1 cellular context compared by ENCODE assay signal in the genomic region with DNA sequence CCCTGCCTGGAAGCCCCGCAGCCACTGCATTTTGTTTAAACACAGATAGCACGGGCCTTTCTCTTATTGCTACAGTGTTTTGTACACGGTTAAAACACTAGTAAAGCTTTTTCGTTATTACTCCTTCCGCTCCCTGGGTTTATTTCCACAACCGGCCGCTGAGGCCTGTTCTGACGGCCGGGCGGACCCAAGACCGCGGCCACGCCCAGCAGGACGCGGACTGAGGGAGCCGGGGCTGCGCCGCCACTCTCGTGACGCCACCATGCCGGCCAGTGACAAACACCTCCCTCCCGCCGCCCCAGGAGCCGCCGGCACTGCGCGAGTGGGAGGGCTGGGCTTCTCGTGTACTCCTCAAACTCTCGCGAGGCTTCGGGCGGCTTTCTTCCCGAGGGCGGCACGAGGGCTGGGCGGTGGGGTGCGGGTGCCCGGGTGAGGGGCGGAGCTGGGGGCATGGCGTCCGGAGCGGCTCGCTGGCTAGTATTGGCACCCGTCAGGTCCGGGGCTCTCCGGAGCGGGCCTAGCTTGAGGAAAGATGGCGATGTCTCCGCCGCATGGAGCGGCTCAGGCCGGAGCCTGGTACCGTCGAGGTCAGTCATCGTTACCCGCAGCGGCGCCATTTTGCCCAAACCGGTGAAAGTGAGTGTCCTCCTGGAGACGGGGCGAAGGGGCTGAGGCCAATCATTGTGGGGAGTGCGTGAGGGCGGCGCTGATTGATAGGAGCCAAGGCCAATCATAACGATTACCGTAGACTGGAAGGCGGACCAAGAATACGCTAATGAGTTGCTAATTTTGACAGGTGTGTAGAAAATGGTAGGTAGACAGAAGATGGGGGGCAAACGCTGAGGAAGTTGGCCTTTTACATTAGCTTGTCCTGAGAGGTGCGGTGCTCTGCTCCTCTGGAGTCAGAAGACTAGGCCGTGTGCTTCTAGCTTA.
TF ChIP-seq lines count a peak whose summit lies in the region.

A gene with protein sequence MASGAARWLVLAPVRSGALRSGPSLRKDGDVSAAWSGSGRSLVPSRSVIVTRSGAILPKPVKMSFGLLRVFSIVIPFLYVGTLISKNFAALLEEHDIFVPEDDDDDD (plus strand): TSS at position 382 of the 933 bp plus-strand sequence. CDS start 69 bp downstream, at position 451.

TF ChIP-seq in HCT116, 20 proteins besides CTCF, POLR2A, EP300 and RAD21 (continued from another document):
- TF ChIP-seq TCF7L2 (IDR thresholded peaks at IDR 0.05; ENCODE audit: borderline replicate concordance, extremely low read depth, insufficient read depth, insufficient read length) (peak; percentile 87), CEBPB (IDR thresholded peaks at IDR 0.05; ENCODE audit: low read depth) (no peak), YY1 (IDR thresholded peaks at IDR 0.05; ENCODE audit: extremely low read depth, insufficient replicate concordance, low read depth, low read length) (peak; percentile 88), EGR1 (IDR thresholded peaks at IDR 0.05; ENCODE audit: low read depth) (peak; percentile 49; the same call in 1 of the 2 replicates), ELF1 (IDR thresholded peaks at IDR 0.05; ENCODE audit: borderline replicate concordance, low read depth) (no peak)
- TF ChIP-seq, protein P1, sequence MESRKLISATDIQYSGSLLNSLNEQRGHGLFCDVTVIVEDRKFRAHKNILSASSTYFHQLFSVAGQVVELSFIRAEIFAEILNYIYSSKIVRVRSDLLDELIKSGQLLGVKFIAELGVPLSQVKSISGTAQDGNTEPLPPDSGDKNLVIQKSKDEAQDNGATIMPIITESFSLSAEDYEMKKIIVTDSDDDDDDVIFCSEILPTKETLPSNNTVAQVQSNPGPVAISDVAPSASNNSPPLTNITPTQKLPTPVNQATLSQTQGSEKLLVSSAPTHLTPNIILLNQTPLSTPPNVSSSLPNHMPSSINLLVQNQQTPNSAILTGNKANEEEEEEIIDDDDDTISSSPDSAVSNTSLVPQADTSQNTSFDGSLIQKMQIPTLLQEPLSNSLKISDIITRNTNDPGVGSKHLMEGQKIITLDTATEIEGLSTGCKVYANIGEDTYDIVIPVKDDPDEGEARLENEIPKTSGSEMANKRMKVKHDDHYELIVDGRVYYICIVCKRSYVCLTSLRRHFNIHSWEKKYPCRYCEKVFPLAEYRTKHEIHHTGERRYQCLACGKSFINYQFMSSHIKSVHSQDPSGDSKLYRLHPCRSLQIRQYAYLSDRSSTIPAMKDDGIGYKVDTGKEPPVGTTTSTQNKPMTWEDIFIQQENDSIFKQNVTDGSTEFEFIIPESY (IDR thresholded peaks at IDR 0.05; ENCODE audit: extremely low read depth, insufficient replicate concordance, low read length), result peak; percentile 93
